18 cellular contexts compared by ENCODE assay signal in genomic region chr15:41056810-41057209, GRCh38. TPM values are rescaled to one million over a fixed set of nuclear protein-coding genes. Genes with fewer than 3 reads are reported as not detected.
DNase-seq lines count a peak whose midpoint lies in the region; ATAC-seq, FAIRE-seq and TF ChIP-seq lines count a peak whose summit lies in the region.
"Had no signal": no experiment of that assay in that cellular context is flagged by ENCODE, and none has a peak within 500 bp of the region (broad histone marks: within the 10 kb centered on the region; RNA-seq: fewer than 3 reads in every experiment).

No MANE protein-coding gene starts in this region.

- TF ChIP-seq CTCF in HepG2 (CRISPR knock-in tag; IDR thresholded peaks at IDR 0.05), result no peak
- TF ChIP-seq CTCF in right lobe of liver (IDR thresholded peaks at IDR 0.05), result no peak
- TF ChIP-seq CTCF in K562 (IDR thresholded peaks at IDR 0.05 in 2 of 3, conservative IDR thresholded peaks at IDR 0.05 in 1 of 3; ENCODE audit: insufficient read depth in 2 of 3, low read depth in 1 of 3, low read length in 3 of 3), result no peak
- TF ChIP-seq CTCF in nephron progenitor cell (IDR thresholded peaks at IDR 0.05), result no peak
- no peak for TF ChIP-seq CTCF in gastroesophageal sphincter (IDR thresholded peaks at IDR 0.05)

- H3K9me1 ChIP-seq in K562 (ENCODE audit: control insufficient read depth, insufficient read depth, low read length), result no peaks in the 10 kb centered on the region

- 99% methylated on average over 2 of the region's 2 CpGs for WGBS in HepG2 (ENCODE audit: low lambda C conversion rate)
- 78% methylated on average over 1 of the region's 2 CpGs for WGBS in right lobe of liver (ENCODE audit: insufficient coverage, low coverage, low lambda C conversion rate, missing lambda C conversion rate)
- WGBS in K562 (ENCODE audit: insufficient coverage, low coverage, missing lambda C conversion rate), result 98% methylated on average over 2 of the region's 2 CpGs
- WGBS in gastroesophageal sphincter (ENCODE audit: low coverage in 1 of 2), 2 donors, result 82 to 97% methylated on average over 2 of the region's 2 CpGs

- H3K4me2 ChIP-seq in HepG2 (ENCODE audit: low read depth, low read length) (no peak overlapping the region), K562 (ENCODE audit: insufficient read depth, low read length) (no peak overlapping the region)

- H3K79me2 ChIP-seq in HepG2 (ENCODE audit: insufficient read depth, low read length), result no peaks in the 10 kb centered on the region
- H3K79me2 ChIP-seq in K562 (ENCODE audit: control insufficient read depth, insufficient read depth, low read length), result no peaks in the 10 kb centered on the region

- H3K4me1 Mint-ChIP-seq in nephron progenitor cell, result no peaks in the 10 kb centered on the region
- H3K4me1 Mint-ChIP-seq: CD4-positive, CD25-positive, alpha-beta regulatory T cell; H9 had no signal

- H3K27ac Mint-ChIP-seq in nephron progenitor cell, result peak overlapping the region; percentile 45
- H3K27ac Mint-ChIP-seq: CD4-positive, CD25-positive, alpha-beta regulatory T cell; H9 had no signal

- no peak for TF ChIP-seq EP300 in HepG2 (IDR thresholded peaks at IDR 0.05; ENCODE audit: low read depth in 2 of 2, low read length in 2 of 2)
- no peak for TF ChIP-seq EP300 in HepG2 (CRISPR knock-in tag; IDR thresholded peaks at IDR 0.05; ENCODE audit: borderline replicate concordance)
- TF ChIP-seq EP300 in K562 (IDR thresholded peaks at IDR 0.05; ENCODE audit: low read length), result no peak
- TF ChIP-seq EP300 in gastroesophageal sphincter (IDR thresholded peaks at IDR 0.05), result no peak

- ATAC-seq in HepG2 (no peak), right lobe of liver (no peak), K562 (no peak), gastroesophageal sphincter (no peak), HG03039 (IDR thresholded peaks at IDR 0.05; ENCODE audit: unreplicated experiment) (no peak)
- ATAC-seq: GM12878 had no signal

- in situ Hi-C loops in HepG2 (cut with HindIII; ENCODE audit: extremely low pct_ligation_motif_present, low pct_unique_long_range_greater_than_20kb), result no loop called here
- in situ Hi-C loops in K562 (cut with MboI), result no loop called here

- POLR2A ChIA-PET in HepG2 (lab: Yijun Ruan, JAX) (no interaction called here), K562 (lab: Yijun Ruan, JAX) (no interaction called here)

- no peak overlapping the region for H3K4me3 ChIP-seq in HepG2 (replicated peaks in 1 of 3; ENCODE audit: insufficient read depth in 1 of 3, low read depth in 2 of 3, low read length in 3 of 3)
- no peak overlapping the region for H3K4me3 ChIP-seq in right lobe of liver
- H3K4me3 ChIP-seq in K562, result no peak overlapping the region
- no peak overlapping the region for H3K4me3 ChIP-seq in gastroesophageal sphincter
- no peak overlapping the region for H3K4me3 ChIP-seq in MG63
- H3K4me3 ChIP-seq: GM12878 had no signal

- H4K20me1 ChIP-seq in HepG2 (ENCODE audit: insufficient read depth, low read length) (no peaks in the 10 kb centered on the region), K562 (replicated peaks; ENCODE audit: control insufficient read depth, insufficient read depth, low read length) (no peaks in the 10 kb centered on the region)

- FAIRE-seq in HepG2 (lab: Jason Lieb, UNC), result no peak
- FAIRE-seq in K562 (lab: Jason Lieb, UNC), result no peak
- FAIRE-seq: GM12878 had no signal

- CTCF ChIA-PET in HepG2 (lab: Yijun Ruan, JAX; ENCODE audit: low intra/inter-chr PET ratio, low total read pairs), result no interaction called here
- CTCF ChIA-PET in K562 (lab: Yijun Ruan, JAX; ENCODE audit: low intra/inter-chr PET ratio), result no interaction called here

- H3K9me3 ChIP-seq in HepG2 (ENCODE audit: low read length) (no peaks in the 10 kb centered on the region), right lobe of liver (peaks cover 0 to 5% (median 0%) of the 10 kb centered on the region in 4 donors), K562 (replicated peaks; ENCODE audit: control insufficient read depth, insufficient read depth, low read depth, low read length) (peaks cover 2% of the 10 kb centered on the region; the same call in 1 of the 2 replicates), gastroesophageal sphincter (peaks cover 0 to 10% (median 0%) of the 10 kb centered on the region in 3 donors), MG63 (peaks cover 3% of the 10 kb centered on the region)
- H3K9me3 ChIP-seq: BE2C had no signal

- intact Hi-C loops in HepG2 (cut with micrococcal nuclease; ENCODE audit: unreplicated experiment), result no loop called here
- intact Hi-C loops in right lobe of liver (cut with DNase I), result no loop called here
- intact Hi-C loops in K562 (cut with micrococcal nuclease), result no loop called here

- TF ChIP-seq POLR2A in HepG2 (IDR thresholded peaks at IDR 0.05; ENCODE audit: insufficient read depth in 1 of 2, low read depth in 2 of 2, low read length in 2 of 2) (no peak), right lobe of liver (IDR thresholded peaks at IDR 0.05) (no peak), K562 (conservative IDR thresholded peaks at IDR 0.05) (no peak), gastroesophageal sphincter (IDR thresholded peaks at IDR 0.05) (no peak)

- TF ChIP-seq RAD21 in HepG2 (CRISPR knock-in tag; IDR thresholded peaks at IDR 0.05), result no peak
- no peak for TF ChIP-seq RAD21 in K562 (CRISPR knock-in tag; conservative IDR thresholded peaks at IDR 0.05 in 1 of 2, IDR thresholded peaks at IDR 0.05 in 1 of 2)

- no peak overlapping the region for H3K4me3 Mint-ChIP-seq in nephron progenitor cell
- H3K4me3 Mint-ChIP-seq: CD4-positive, CD25-positive, alpha-beta regulatory T cell; H9 had no signal

- H3K36me3 Mint-ChIP-seq in nephron progenitor cell (ENCODE audit: low read depth), result peaks cover 88% of the 10 kb centered on the region

- peaks cover 8% of the 10 kb centered on the region for H3K27me3 Mint-ChIP-seq in nephron progenitor cell (ENCODE audit: low read depth, poor library complexity)
- H3K27me3 Mint-ChIP-seq: CD4-positive, CD25-positive, alpha-beta regulatory T cell had no signal

- no peak overlapping the region for H3K27ac ChIP-seq in HepG2 (ENCODE audit: extremely low read length, insufficient read depth, low read length)
- H3K27ac ChIP-seq in right lobe of liver, result no peak overlapping the region
- no peak overlapping the region for H3K27ac ChIP-seq in K562 (ENCODE audit: extremely low read depth, low read depth, low read length)
- no peak overlapping the region for H3K27ac ChIP-seq in gastroesophageal sphincter

- peaks cover 20% of the 10 kb centered on the region for H3K9me3 Mint-ChIP-seq in nephron progenitor cell

- H2AFZ ChIP-seq in HepG2 (ENCODE audit: low read length) (no peak overlapping the region), K562 (ENCODE audit: low read depth, low read length) (no peak overlapping the region)

- H3K27me3 ChIP-seq in HepG2 (ENCODE audit: control insufficient read depth in 1 of 2, insufficient read depth in 2 of 2, low read length in 2 of 2), result no peaks in the 10 kb centered on the region
- H3K27me3 ChIP-seq in right lobe of liver, result no peaks in the 10 kb centered on the region
- H3K27me3 ChIP-seq in K562 (ENCODE audit: control insufficient read depth in 2 of 2, insufficient read depth in 2 of 2, low read length in 2 of 2), result no peaks in the 10 kb centered on the region
- H3K27me3 ChIP-seq in gastroesophageal sphincter, result no peaks in the 10 kb centered on the region
- H3K27me3 ChIP-seq in MG63, result no peaks in the 10 kb centered on the region
- H3K27me3 ChIP-seq: BE2C had no signal

- H3K4me1 ChIP-seq in HepG2 (ENCODE audit: insufficient read depth, low read length) (no peaks in the 10 kb centered on the region), right lobe of liver (no peaks in the 10 kb centered on the region), K562 (replicated peaks in 1 of 2; ENCODE audit: control insufficient read depth in 2 of 2, insufficient read depth in 2 of 2, low read length in 2 of 2) (no peaks in the 10 kb centered on the region), gastroesophageal sphincter (no peaks in the 10 kb centered on the region)
- H3K4me1 ChIP-seq: BE2C had no signal

- BruUV-seq in HepG2 (replicated peaks; lab: Mats Ljungman, UMichigan) (no TSS peak), K562 (replicated peaks; lab: Mats Ljungman, UMichigan) (no TSS peak)

- DNase-seq in HepG2 (ENCODE audit: low spot score), result no peak
- no peak for DNase-seq in right lobe of liver
- DNase-seq in K562 (ENCODE audit: extremely low read depth in 1 of 4, low spot score in 3 of 4), result no peak
- DNase-seq in nephron progenitor cell, result no peak
- DNase-seq in MG63, result no peak
- DNase-seq: ACHN; BE2C; C1 segment of cervical spinal cord; Calu3; CD4-positive, CD25-positive, alpha-beta regulatory T cell; DND-41; EL; GOT3; H9; KBM-7 had no signal

- peaks cover 21 to 70% of the 10 kb centered on the region in 2 experiments for H3K36me3 ChIP-seq in HepG2 (replicated peaks in 1 of 2; ENCODE audit: control insufficient read depth in 1 of 2, insufficient read depth in 2 of 2, low read length in 2 of 2)
- H3K36me3 ChIP-seq in right lobe of liver, result peaks cover 0 to 74% (median 31%) of the 10 kb centered on the region in 4 donors
- H3K36me3 ChIP-seq in K562 (ENCODE audit: control insufficient read depth, insufficient read depth, low read length), result peaks cover 83% of the 10 kb centered on the region
- H3K36me3 ChIP-seq in gastroesophageal sphincter, result peaks cover 0 to 100% of the 10 kb centered on the region in 2 donors
- H3K36me3 ChIP-seq in MG63, result peaks cover 81% of the 10 kb centered on the region

- H3K9ac ChIP-seq in HepG2 (ENCODE audit: insufficient read depth, low read depth, low read length), result no peak overlapping the region
- H3K9ac ChIP-seq in K562 (ENCODE audit: insufficient read depth in 1 of 2, low read depth in 2 of 2, low read length in 2 of 2), result no peak overlapping the region

RNA-seq across cellular contexts. Expression of gene INO80, which starts 59.3 kb away (rescaled TPM):
- total RNA-seq in HepG2 (2016; rRNA removed; fragmentation: Illumina TruSeq; extraction: Trizol) (14.8 and 18.5 TPM in 2 replicates), right lobe of liver (10 to 100 TPM in 4 of 6 experiments, 1 to 10 TPM in 2; 7.8 to 12.5 (median 11.2) TPM), K562 (2014; rRNA removed) (20.5 and 31.3 TPM in 2 replicates), K562 (2014; rRNA removed; fragmentation: Illumina TruSeq; extraction: Trizol) (18.4 and 18.6 TPM in 2 replicates), K562 (2015; rRNA removed; fragmentation: Illumina TruSeq; extraction: Trizol) (18.7 and 23.7 TPM in 2 replicates), K562 (2021) (21.3 and 25.7 TPM in 2 replicates), gastroesophageal sphincter (10 to 100 TPM; 18.0 to 61.3 (median 32.2) TPM)
- 6.4 and 10.2 TPM in 2 replicates for total RNA-seq in HepG2 (2016; cell fraction: cytosol; rRNA removed; fragmentation: Illumina TruSeq; extraction: Trizol; ENCODE audit: low read depth)
- 15.9 and 17.0 TPM in 2 replicates for total RNA-seq in HepG2 (2016; cell fraction: insoluble cytoplasmic fraction; rRNA removed; fragmentation: Illumina TruSeq; extraction: Trizol)
- total RNA-seq in HepG2 (2016; cell fraction: membrane; rRNA removed; fragmentation: Illumina TruSeq; extraction: Trizol), result 6.5 and 7.4 TPM in 2 replicates
- 20.6 and 22.8 TPM in 2 replicates for total RNA-seq in HepG2 (2016; cell fraction: nucleus; rRNA removed; fragmentation: Illumina TruSeq; extraction: Trizol)
- polyA plus RNA-seq in HepG2 (2011; rRNA removed) (3.6 and 4.9 TPM in 2 replicates), K562 (2011; rRNA removed) (5.0 and 5.1 TPM in 2 replicates), K562 (2014; fragmentation: Illumina TruSeq; extraction: Trizol) (18.5 and 19.9 TPM in 2 replicates), K562 (2014; fragmentation: Nextera tagmentation; extraction: Ambion mirVana) (1 to 10 TPM; 1.1 to 3.9 TPM), K562 (2014; rRNA removed) (20.2 and 20.4 TPM in 2 replicates)
- 3.5 and 3.6 TPM in 2 replicates for polyA plus RNA-seq in HepG2 (2011; cell fraction: cytosol; rRNA removed)
- polyA plus RNA-seq in HepG2 (2011; cell fraction: nucleus; rRNA removed), result 10.3 and 12.1 TPM in 2 replicates
- 9.6 and 12.2 TPM in 2 replicates for polyA plus RNA-seq in HepG2 (2012)
- 1.4 and 1.9 TPM in 2 replicates for polyA plus RNA-seq in HepG2 (2016; cell fraction: cytosol; fragmentation: Illumina TruSeq; extraction: Trizol; ENCODE audit: low read depth)
- polyA plus RNA-seq in HepG2 (2016; cell fraction: insoluble cytoplasmic fraction; fragmentation: Illumina TruSeq; extraction: Trizol; ENCODE audit: low read depth), result 11.6 and 14.5 TPM in 2 replicates
- polyA plus RNA-seq in HepG2 (2016; cell fraction: membrane; fragmentation: Illumina TruSeq; extraction: Trizol; ENCODE audit: low read depth), result 3.2 TPM in 2 replicates
- polyA plus RNA-seq in HepG2 (2016; cell fraction: nucleus; fragmentation: Illumina TruSeq; extraction: Trizol; ENCODE audit: insufficient read depth, low read depth), result 24.6 and 30.0 TPM in 2 replicates
- polyA minus RNA-seq in HepG2 (2011; rRNA and poly(A)+ RNA removed; ENCODE audit: low replicate concordance), result 18.6 and 20.6 TPM in 2 replicates
- 8.1 and 15.6 TPM in 2 replicates for polyA minus RNA-seq in HepG2 (2011; cell fraction: cytosol; rRNA and poly(A)+ RNA removed)
- polyA minus RNA-seq in HepG2 (2011; cell fraction: nucleus; rRNA and poly(A)+ RNA removed), result 40.0 and 46.2 TPM in 2 replicates
- 29.8 and 87.5 TPM in 2 replicates for total RNA-seq in K562 (2011; cell fraction: chromatin; rRNA removed; ENCODE audit: low replicate concordance)
- total RNA-seq in K562 (2011; cell fraction: nucleolus; rRNA removed), result 19.8 and 24.7 TPM in 2 replicates
- 21.1 and 25.9 TPM in 2 replicates for total RNA-seq in K562 (2011; cell fraction: nucleoplasm; rRNA removed)
- 7.1 and 7.9 TPM in 2 replicates for polyA plus RNA-seq in K562 (2011; cell fraction: cytosol; rRNA removed)
- 10.9 and 13.1 TPM in 2 replicates for polyA plus RNA-seq in K562 (2011; cell fraction: nucleus; rRNA removed)
- 12.0 and 12.6 TPM in 2 replicates for polyA plus RNA-seq in K562 (2012)
- polyA minus RNA-seq in K562 (2011; rRNA and poly(A)+ RNA removed), result 16.0 and 18.3 TPM in 2 replicates
- polyA minus RNA-seq in K562 (2011; cell fraction: cytosol; rRNA and poly(A)+ RNA removed), result 10.6 and 13.5 TPM in 2 replicates
- 16.4 and 31.0 TPM in 2 replicates for polyA minus RNA-seq in K562 (2011; cell fraction: nucleus; rRNA and poly(A)+ RNA removed)
- 12.2 and 15.3 TPM in 2 replicates for total RNA-seq in MG63 (2014; rRNA removed; shearing (Covaris generic); ENCODE audit: low replicate concordance)

Comparison
In these comparisons a context has a peak if more than half of its experiments do, and no peak if none do; other contexts are left out.
1. Of the 241 proteins assayed by ChIP-seq in both HepG2 and K562: peak only in HepG2: none; only in K562: MAFG; in both: MAFF and MAFK; in neither: 238.